ENCODE assay signal across 7 cellular contexts in genomic region chr6:30763618-30764489, GRCh38.
DNase-seq lines count a peak whose midpoint lies in the region; ATAC-seq and TF ChIP-seq lines count a peak whose summit lies in the region.

No MANE protein-coding gene starts in this region.

- no peak for TF ChIP-seq CTCF in cardiac fibroblast (IDR thresholded peaks at IDR 0.05; ENCODE audit: low read depth, low read length)

- peak; percentile 82 for DNase-seq in NCI-H1048 (lab: John Stamatoyannopoulos, UW)
- DNase-seq in cardiac fibroblast (ENCODE audit: low read depth in 2 of 2), result peak; percentile 49 to 68
- DNase-seq in NCI-H1930 (lab: John Stamatoyannopoulos, UW), result no peak

- H3K9me3 ChIP-seq in muscle layer of colon (ENCODE audit: low read length), result no peaks in the 10 kb centered on the region

- H3K36me3 ChIP-seq in muscle layer of colon (ENCODE audit: insufficient read depth, low read length), result no peaks in the 10 kb centered on the region

- ATAC-seq in GM18517 (IDR thresholded peaks at IDR 0.05; ENCODE audit: unreplicated experiment), result peak; percentile 43
- ATAC-seq in GM21786 (IDR thresholded peaks at IDR 0.05; ENCODE audit: unreplicated experiment), result no peak
- no peak for ATAC-seq in GM21360 (IDR thresholded peaks at IDR 0.05; ENCODE audit: unreplicated experiment)

- H3K4me3 ChIP-seq in cardiac fibroblast (replicated peaks in 1 of 2; ENCODE audit: low read depth in 2 of 2, low read length in 2 of 2) (no peak overlapping the region), muscle layer of colon (ENCODE audit: low read depth in 1 of 2, low read length in 2 of 2) (peak overlapping the region in 1 of 2 donors; percentile 0)

- peaks cover 46% of the 10 kb centered on the region for H3K4me1 ChIP-seq in muscle layer of colon (ENCODE audit: insufficient read depth, low read length)

- H3K9ac ChIP-seq in muscle layer of colon (ENCODE audit: low read length), result no peak overlapping the region

- peak overlapping the region; percentile 28 for H3K27ac ChIP-seq in muscle layer of colon (ENCODE audit: low read depth, low read length)

- no peaks in the 10 kb centered on the region for H3K27me3 ChIP-seq in muscle layer of colon (ENCODE audit: control insufficient read depth in 1 of 2, insufficient read depth in 2 of 2, low read length in 2 of 2)

Comparison
In these comparisons a context has a peak if more than half of its experiments do, and no peak if none do; other contexts are left out.
1. DNase-seq: peak in NCI-H1048 (single experiment) and cardiac fibroblast (2 of 2); none in NCI-H1930 (0 of 2).